12 cellular contexts compared by ENCODE assay signal in the genomic region with DNA sequence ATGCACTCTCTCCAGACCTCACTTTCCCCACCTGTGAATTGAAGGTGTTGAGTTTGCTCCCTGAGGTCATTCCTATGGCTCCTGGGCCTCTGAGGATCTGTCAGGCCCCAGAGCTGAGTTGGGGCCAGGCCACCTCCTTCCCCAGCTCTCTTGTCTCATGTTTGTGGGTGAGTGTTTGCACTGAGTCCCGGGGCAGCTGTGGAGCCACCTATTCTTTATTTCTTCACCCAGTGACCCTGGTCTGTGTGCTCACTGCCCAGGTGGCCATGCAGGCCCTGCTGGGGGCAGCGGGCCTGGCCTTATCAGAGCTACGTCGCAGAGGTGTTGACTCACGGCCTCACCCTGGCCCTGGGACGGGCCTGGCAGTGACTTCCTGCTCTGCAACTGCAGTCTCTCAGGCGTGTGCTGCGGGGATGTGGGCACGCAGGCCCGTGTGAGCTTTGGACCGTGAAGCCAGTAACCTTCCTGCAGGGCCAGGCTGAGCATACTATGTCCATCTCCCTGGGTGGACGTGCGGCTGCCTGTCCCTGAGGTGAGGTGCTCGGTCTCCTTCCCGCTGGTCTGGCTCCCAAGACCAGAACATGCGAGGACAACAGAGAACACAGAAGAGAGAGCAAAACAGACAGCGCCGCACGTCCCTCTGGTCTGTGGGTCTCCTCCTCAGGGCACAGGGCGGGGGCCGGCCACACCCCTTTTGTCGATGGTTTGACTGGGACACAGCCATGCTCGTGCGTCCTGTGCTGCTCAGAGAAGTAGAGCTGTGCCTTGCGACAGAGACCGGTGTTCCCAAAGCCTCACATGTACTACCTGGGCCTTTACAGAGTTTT. TPM values are rescaled to one million over a fixed set of nuclear protein-coding genes. Genes with fewer than 3 reads are reported as not detected.
DNase-seq lines count a peak whose midpoint lies in the region; ATAC-seq and TF ChIP-seq lines count a peak whose summit lies in the region.
"Had no signal": no experiment of that assay in that cellular context is flagged by ENCODE, and none has a peak within 500 bp of the region (broad histone marks: within the 10 kb centered on the region; RNA-seq: fewer than 3 reads in every experiment).

No MANE protein-coding gene starts in this region.

- dilution Hi-C loops in mammary epithelial cell (cut with HindIII; ENCODE audit: low sequenced_read_pairs), result no loop called here

- H3K4me3 Mint-ChIP-seq in MCF 10A (ENCODE audit: unreplicated experiment), result no peak overlapping the region

- peak overlapping the region; percentile 44 for H3K27ac Mint-ChIP-seq in MCF 10A (ENCODE audit: low read depth, unreplicated experiment)

- no peak overlapping the region for H3K4me2 ChIP-seq in mammary epithelial cell (ENCODE audit: insufficient read depth, low read depth, low read length)
- H3K4me2 ChIP-seq: KMS-11 had no signal

- no peaks in the 10 kb centered on the region for H3K9me3 Mint-ChIP-seq in MCF 10A (ENCODE audit: unreplicated experiment)

- H3K36me3 ChIP-seq in mammary epithelial cell (ENCODE audit: insufficient read depth, low read length), result peaks cover 4% of the 10 kb centered on the region
- H3K36me3 ChIP-seq in duodenal mucosa (ENCODE audit: control insufficient read depth in 1 of 2, insufficient read depth in 2 of 2, low read length in 2 of 2), result peaks cover 0 to 8% of the 10 kb centered on the region in 2 donors
- peaks cover 8% of the 10 kb centered on the region for H3K36me3 ChIP-seq in lower lobe of right lung
- H3K36me3 ChIP-seq in urinary bladder (ENCODE audit: insufficient read depth), result no peaks in the 10 kb centered on the region
- peaks cover 22% of the 10 kb centered on the region for H3K36me3 ChIP-seq in BE2C
- H3K36me3 ChIP-seq: neutrophil had no signal

- BruUV-seq in MCF 10A (replicated peaks; lab: Mats Ljungman, UMichigan), result no TSS peak
- no TSS peak for BruUV-seq in mammary epithelial cell (replicated peaks; lab: Mats Ljungman, UMichigan)

- H3K9ac ChIP-seq in mammary epithelial cell (ENCODE audit: insufficient read depth, low read length), result no peak overlapping the region
- peak overlapping the region; percentile 72 to 73 for H3K9ac ChIP-seq in duodenal mucosa (ENCODE audit: low read depth in 1 of 2, low read length in 2 of 2)
- H3K9ac ChIP-seq: KMS-11 had no signal

- H3K36me3 Mint-ChIP-seq in MCF 10A (ENCODE audit: insufficient read depth, unreplicated experiment), result peaks cover 22% of the 10 kb centered on the region

- no peaks in the 10 kb centered on the region for H4K20me1 ChIP-seq in mammary epithelial cell (ENCODE audit: insufficient read depth, low read length)

- no peak overlapping the region for H3K27ac ChIP-seq in mammary epithelial cell (ENCODE audit: insufficient read depth, low read depth, low read length)
- peak overlapping the region; percentile 84 for H3K27ac ChIP-seq in duodenal mucosa (ENCODE audit: low read depth, low read length)
- H3K27ac ChIP-seq in lower lobe of right lung, result peak overlapping the region; percentile 56
- peak overlapping the region; percentile 57 for H3K27ac ChIP-seq in urinary bladder (ENCODE audit: low read depth)
- H3K27ac ChIP-seq: KMS-11, neutrophil had no signal

- intact Hi-C loops in MCF 10A (cut with micrococcal nuclease), result no loop called here
- intact Hi-C loops in mammary epithelial cell (cut with micrococcal nuclease), result no loop called here
- intact Hi-C loops in lower lobe of right lung (cut with DNase I), result no loop called here

- H3K27me3 ChIP-seq in mammary epithelial cell (ENCODE audit: insufficient read depth, low read length), result no peaks in the 10 kb centered on the region
- no peaks in the 10 kb centered on the region for H3K27me3 ChIP-seq in duodenal mucosa (ENCODE audit: control insufficient read depth in 1 of 2, insufficient read depth in 2 of 2, low read length in 2 of 2)
- H3K27me3 ChIP-seq in lower lobe of right lung (ENCODE audit: low read depth), result no peaks in the 10 kb centered on the region
- H3K27me3 ChIP-seq in BE2C, result no peaks in the 10 kb centered on the region

- H3K9me3 ChIP-seq in mammary epithelial cell (replicated peaks; ENCODE audit: insufficient read depth, low read length) (no peaks in the 10 kb centered on the region), duodenal mucosa (ENCODE audit: control insufficient read depth in 1 of 2, low read length in 2 of 2) (no peaks in the 10 kb centered on the region), lower lobe of right lung (no peaks in the 10 kb centered on the region), BE2C (no peaks in the 10 kb centered on the region)
- H3K9me3 ChIP-seq: neutrophil had no signal

- H3K4me1 ChIP-seq in mammary epithelial cell (ENCODE audit: insufficient read depth, low read length), result peaks cover 15% of the 10 kb centered on the region
- peaks cover 25 to 31% of the 10 kb centered on the region in 2 donors for H3K4me1 ChIP-seq in duodenal mucosa (ENCODE audit: control insufficient read depth in 1 of 2, insufficient read depth in 2 of 2, low read length in 2 of 2)
- H3K4me1 ChIP-seq in lower lobe of right lung, result peaks cover 31% of the 10 kb centered on the region
- H3K4me1 ChIP-seq in urinary bladder (ENCODE audit: insufficient read depth), result peaks cover 2% of the 10 kb centered on the region
- no peaks in the 10 kb centered on the region for H3K4me1 ChIP-seq in BE2C

- peaks cover 92% of the 10 kb centered on the region for H3K79me2 ChIP-seq in mammary epithelial cell (ENCODE audit: insufficient read depth, low read length)

- H2AFZ ChIP-seq in mammary epithelial cell (ENCODE audit: low read depth, low read length), result no peak overlapping the region

- POLR2A ChIA-PET in MCF 10A (lab: Yijun Ruan, JAX), result interaction anchor here (0.5 kb wide), 1 partner anchor 215 kb away, joined by 4 read pairs; no protein-coding TSS in a partner anchor

- 92% methylated on average over 18 of the region's 26 CpGs for WGBS in mammary epithelial cell (ENCODE audit: low coverage, missing lambda C conversion rate)
- 81% methylated on average over 26 of the region's 26 CpGs for WGBS in urinary bladder

- no peak for DNase-seq in MCF 10A (ENCODE audit: unreplicated experiment)
- no peak for DNase-seq in mammary epithelial cell
- DNase-seq in lower lobe of right lung, result peak; percentile 80
- no peak for DNase-seq in BE2C
- DNase-seq in NCI-H2227 (lab: John Stamatoyannopoulos, UW; ENCODE audit: unreplicated experiment), result no peak
- DNase-seq: activated CD4-positive, alpha-beta T cell treated with anti-CD3 and anti-CD28 coated beads, Interleukin-2, amount 50 U/mL, for 4 hours; NCI-H446 had no signal

- H3K4me3 ChIP-seq in mammary epithelial cell (replicated peaks in 1 of 3; ENCODE audit: insufficient read depth in 1 of 3, low read depth in 2 of 3, low read length in 3 of 3) (no peak overlapping the region), duodenal mucosa (ENCODE audit: low read depth in 1 of 2, low read length in 2 of 2) (peak overlapping the region; percentile 61 to 62), lower lobe of right lung (no peak overlapping the region), urinary bladder (ENCODE audit: low read depth, low read length) (no peak overlapping the region), BE2C (ENCODE audit: low read depth, low read length) (no peak overlapping the region)

- no peaks in the 10 kb centered on the region for H3K27me3 Mint-ChIP-seq in MCF 10A (ENCODE audit: insufficient read depth, unreplicated experiment)

- ATAC-seq in lower lobe of right lung (peak; percentile 93), GM19324 (IDR thresholded peaks at IDR 0.05; ENCODE audit: low FRiP score, unreplicated experiment) (no peak)

- CTCF ChIA-PET in MCF 10A (lab: Yijun Ruan, JAX) (no interaction called here), mammary epithelial cell (lab: Charles Lee; ENCODE audit: low non-redundant PET) (no interaction called here)

- H3K4me1 Mint-ChIP-seq in MCF 10A (ENCODE audit: insufficient read depth, unreplicated experiment), result peaks cover 20% of the 10 kb centered on the region

- TF ChIP-seq CTCF in MCF 10A (IDR thresholded peaks at IDR 0.05; ENCODE audit: unreplicated experiment) (no peak), mammary epithelial cell (conservative IDR thresholded peaks at IDR 0.05 in 1 of 2, IDR thresholded peaks at IDR 0.05 in 1 of 2; ENCODE audit: extremely low read depth in 1 of 2, insufficient read depth in 1 of 2, low read depth in 1 of 2, low read length in 2 of 2) (no peak), lower lobe of right lung (IDR thresholded peaks at IDR 0.05) (no peak), BE2C (IDR thresholded peaks at IDR 0.05; ENCODE audit: low read depth, low read length) (no peak)

- in situ Hi-C loops in mammary epithelial cell (cut with MboI; ENCODE audit: low sequenced_read_pairs in 2 of 2), result no loop called here

RNA-seq across cellular contexts. Expression of a gene that starts 12.1 kb away (rescaled TPM):
- total RNA-seq in MCF 10A (2022) (25.3 and 28.8 TPM in 2 replicates), mammary epithelial cell (10 to 100 TPM; 29.8 to 45.3 TPM), lower lobe of right lung (28.4 TPM), urinary bladder (41.4 TPM)
- polyA plus RNA-seq in mammary epithelial cell (14.8 TPM), urinary bladder (23.8 TPM)
- polyA minus RNA-seq in mammary epithelial cell, result 15.7 TPM
- polyA plus RNA-seq in BE2C (2012; ENCODE audit: insufficient read depth, insufficient read length, low read depth), result 35.8 TPM

Comparison
In these comparisons a context has a peak if more than half of its experiments do, and no peak if none do; other contexts are left out.
1. H3K4me3 ChIP-seq: peak in duodenal mucosa (2 of 2); none in mammary epithelial cell (0 of 3), lower lobe of right lung (single experiment), urinary bladder (single experiment) and BE2C (single experiment).